Comparison of ENCODE assay signal across 9 cellular contexts in the genomic region with DNA sequence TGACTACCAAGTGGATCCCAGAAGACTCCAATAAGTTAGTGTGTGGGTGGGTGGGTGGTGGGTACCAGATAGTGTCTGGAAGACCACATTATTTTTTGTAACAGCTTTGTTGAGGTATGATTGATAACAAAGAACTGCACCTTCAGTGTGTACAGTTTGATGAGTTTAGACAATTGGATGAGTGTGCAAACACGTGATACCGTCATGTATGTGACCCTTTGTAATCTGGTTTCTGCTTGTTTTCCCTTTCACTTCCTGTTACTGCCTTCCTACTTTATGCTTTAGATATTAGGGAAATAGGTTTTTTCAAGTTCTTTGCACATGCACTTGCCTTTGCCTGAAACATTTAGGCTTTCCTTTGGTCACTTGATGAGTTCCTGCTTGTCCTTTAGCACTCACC. TPM values are rescaled to one million over a fixed set of nuclear protein-coding genes. Genes with fewer than 3 reads are reported as not detected.
DNase-seq lines count a peak whose midpoint lies in the region; ATAC-seq lines count a peak whose summit lies in the region.
"Had no signal": no experiment of that assay in that cellular context is flagged by ENCODE, and none has a peak within 500 bp of the region (broad histone marks: within the 10 kb centered on the region; RNA-seq: fewer than 3 reads in every experiment).

No MANE protein-coding gene starts in this region.

- no peaks in the 10 kb centered on the region for H3K9me3 Mint-ChIP-seq in activated T-cell treated with anti-CD3 and anti-CD28 coated beads, Interleukin-2, amount 50 U/mL, for 4 hours
- H3K9me3 Mint-ChIP-seq in stimulated activated effector memory CD8-positive, alpha-beta T cell treated with anti-CD3 and anti-CD28 coated beads, Interleukin-12 subunit alpha, Interleukin-12 subunit beta, amount 100 ng/mL, for 72 hours = no peaks in the 10 kb centered on the region

- intact Hi-C loops in head of caudate nucleus (cut with DNase I) = no loop called here

- no peaks in the 10 kb centered on the region for H3K27me3 Mint-ChIP-seq in activated T-cell treated with anti-CD3 and anti-CD28 coated beads, Interleukin-2, amount 50 U/mL, for 4 hours (ENCODE audit: low read depth)

- peak; percentile 8 to 25 for ATAC-seq in activated T-cell treated with anti-CD3 and anti-CD28 coated beads, Interleukin-2, amount 50 U/mL, for 4 hours
- no peak for ATAC-seq in stimulated activated effector memory CD8-positive, alpha-beta T cell treated with anti-CD3 and anti-CD28 coated beads, Interleukin-12 subunit alpha, Interleukin-12 subunit beta, amount 100 ng/mL, for 72 hours
- no peak for ATAC-seq in HG02981 (IDR thresholded peaks at IDR 0.05; ENCODE audit: unreplicated experiment)

- peaks cover 54% of the 10 kb centered on the region for H3K36me3 Mint-ChIP-seq in activated T-cell treated with anti-CD3 and anti-CD28 coated beads, Interleukin-2, amount 50 U/mL, for 4 hours (ENCODE audit: insufficient read depth)
- peaks cover 72% of the 10 kb centered on the region for H3K36me3 Mint-ChIP-seq in stimulated activated effector memory CD8-positive, alpha-beta T cell treated with anti-CD3 and anti-CD28 coated beads, Interleukin-12 subunit alpha, Interleukin-12 subunit beta, amount 100 ng/mL, for 72 hours

- peaks cover 59% of the 10 kb centered on the region for H3K4me1 Mint-ChIP-seq in activated T-cell treated with anti-CD3 and anti-CD28 coated beads, Interleukin-2, amount 50 U/mL, for 4 hours (ENCODE audit: low read depth)
- H3K4me1 Mint-ChIP-seq in stimulated activated effector memory CD8-positive, alpha-beta T cell treated with anti-CD3 and anti-CD28 coated beads, Interleukin-12 subunit alpha, Interleukin-12 subunit beta, amount 100 ng/mL, for 72 hours = peaks cover 47% of the 10 kb centered on the region

- no peak overlapping the region for H3K4me3 Mint-ChIP-seq in activated T-cell treated with anti-CD3 and anti-CD28 coated beads, Interleukin-2, amount 50 U/mL, for 4 hours
- H3K4me3 Mint-ChIP-seq in stimulated activated effector memory CD8-positive, alpha-beta T cell treated with anti-CD3 and anti-CD28 coated beads, Interleukin-12 subunit alpha, Interleukin-12 subunit beta, amount 100 ng/mL, for 72 hours = no peak overlapping the region

- peak overlapping the region; percentile 73 for H3K27ac Mint-ChIP-seq in stimulated activated effector memory CD8-positive, alpha-beta T cell treated with anti-CD3 and anti-CD28 coated beads, Interleukin-12 subunit alpha, Interleukin-12 subunit beta, amount 100 ng/mL, for 72 hours

- no peak for DNase-seq in activated T-cell treated with anti-CD3 and anti-CD28 coated beads, Interleukin-2, amount 50 U/mL, for 4 hours
- DNase-seq in activated T-cell treated with anti-CD3 and anti-CD28 coated beads for 4 hours (no peak), NOMO-1 treated with DMSO at 0.1 percent for 48 hours (lab: John Stamatoyannopoulos, UW; ENCODE audit: unreplicated experiment) (peak; percentile 97), dermis blood vessel endothelial cell (peak; percentile 49), OCI-M2 (lab: John Stamatoyannopoulos, UW; ENCODE audit: unreplicated experiment) (no peak), head of caudate nucleus (no peak)
- DNase-seq in stimulated activated effector memory CD8-positive, alpha-beta T cell treated with anti-CD3 and anti-CD28 coated beads, Interleukin-12 subunit alpha, Interleukin-12 subunit beta, amount 100 ng/mL, for 72 hours (ENCODE audit: low spot score in 2 of 2) = no peak
- DNase-seq: stimulated activated CD4-positive, alpha-beta T cell treated with anti-CD3 and anti-CD28 coated beads, Interleukin-1b, Interleukin-23, amount 100 ng/mL, for 48 hours had no signal

RNA-seq across cellular contexts. Expression of a gene that starts 8.5 kb away (rescaled TPM):
- total RNA-seq in activated T-cell treated with anti-CD3 and anti-CD28 coated beads, Interleukin-2, amount 50 U/mL, for 4 hours = 1,000 to 10,000 TPM; 1,554 to 1,640 (median 1,611) TPM
- 435 and 648 TPM in 2 replicates for total RNA-seq in dermis blood vessel endothelial cell

RNA-seq across cellular contexts. Expression of a gene that starts 10.8 kb away (rescaled TPM):
- 1 to 10 TPM; 5.2 to 7.3 (median 5.5) TPM for total RNA-seq in activated T-cell treated with anti-CD3 and anti-CD28 coated beads, Interleukin-2, amount 50 U/mL, for 4 hours
- 2.8 and 3.1 TPM in 2 replicates for total RNA-seq in dermis blood vessel endothelial cell

Comparison
In these comparisons a context has a peak if more than half of its experiments do, and no peak if none do; other contexts are left out.
1. ATAC-seq: peak in activated T-cell treated with anti-CD3 and anti-CD28 coated beads, Interleukin-2, amount 50 U/mL, for 4 hours (2 of 2); none in stimulated activated effector memory CD8-positive, alpha-beta T cell treated with anti-CD3 and anti-CD28 coated beads, Interleukin-12 subunit alpha, Interleukin-12 subunit beta, amount 100 ng/mL, for 72 hours (single experiment) and HG02981 (single experiment).
2. DNase-seq: peak in NOMO-1 treated with DMSO at 0.1 percent for 48 hours (single experiment) and dermis blood vessel endothelial cell (single experiment); none in activated T-cell treated with anti-CD3 and anti-CD28 coated beads, Interleukin-2, amount 50 U/mL, for 4 hours (single experiment), activated T-cell treated with anti-CD3 and anti-CD28 coated beads for 4 hours (single experiment), stimulated activated effector memory CD8-positive, alpha-beta T cell treated with anti-CD3 and anti-CD28 coated beads, Interleukin-12 subunit alpha, Interleukin-12 subunit beta, amount 100 ng/mL, for 72 hours (0 of 2), OCI-M2 (single experiment) and head of caudate nucleus (0 of 42).